Comparison of ENCODE assay signal across 3 cellular contexts in genomic region chr9:125415583-125416443, GRCh38.
TF ChIP-seq lines count a peak whose summit lies in the region.

No MANE protein-coding gene starts in this region.

TF ChIP-seq in IMR-90, 13 proteins besides CTCF, POLR2A, EP300 and RAD21:
- TF ChIP-seq MXI1 (IDR thresholded peaks at IDR 0.05; ENCODE audit: borderline replicate concordance, low read depth, low read length): no peak
- no peak for TF ChIP-seq CHD1 (IDR thresholded peaks at IDR 0.05; ENCODE audit: low read depth, low read length)
- no peak for TF ChIP-seq RCOR1 (IDR thresholded peaks at IDR 0.05; ENCODE audit: insufficient replicate concordance, low read length)
- TF ChIP-seq FOS (IDR thresholded peaks at IDR 0.05; ENCODE audit: low read depth, low read length): no peak
- TF ChIP-seq USF2 (IDR thresholded peaks at IDR 0.05; ENCODE audit: low read depth, low read length): no peak

TF ChIP-seq in H1, 55 proteins besides CTCF, POLR2A, EP300 and RAD21 (continues in another document):
- TF ChIP-seq RXRA (IDR thresholded peaks at IDR 0.05; ENCODE audit: insufficient read depth, low read depth, low read length) (no peak), PHF8 (conservative IDR thresholded peaks at IDR 0.05; ENCODE audit: low read depth, low read length) (no peak), CEBPB (IDR thresholded peaks at IDR 0.05; ENCODE audit: low read depth, low read length) (no peak), EZH2 (IDR thresholded peaks at IDR 0.05; ENCODE audit: low read depth, low read length, severe bottlenecking) (no peak), NANOG (IDR thresholded peaks at IDR 0.05; ENCODE audit: insufficient read depth, low read depth, low read length, poor library complexity, severe bottlenecking) (no peak), TAF7 (optimal IDR thresholded peaks at IDR 0.05; ENCODE audit: borderline replicate concordance, low read depth, low read length) (no peak), TEAD4 (IDR thresholded peaks at IDR 0.05; ENCODE audit: low read depth, low read length) (no peak), CHD7 (IDR thresholded peaks at IDR 0.05; ENCODE audit: insufficient replicate concordance, low read length) (no peak), JUN (IDR thresholded peaks at IDR 0.05; ENCODE audit: low read depth, low read length) (no peak), USF2 (IDR thresholded peaks at IDR 0.05; ENCODE audit: low read length) (no peak), SP2 (IDR thresholded peaks at IDR 0.05; ENCODE audit: low read length) (no peak), CTBP2 (IDR thresholded peaks at IDR 0.05; ENCODE audit: borderline replicate concordance, insufficient read depth, insufficient read length, low read length) (no peak), MAX (IDR thresholded peaks at IDR 0.05) (no peak), CHD2 (IDR thresholded peaks at IDR 0.05; ENCODE audit: low read length) (no peak), KDM1A (IDR thresholded peaks at IDR 0.05; ENCODE audit: borderline replicate concordance, low read length) (no peak), YY1 (IDR thresholded peaks at IDR 0.05; ENCODE audit: low read depth, low read length) (no peak)

TF ChIP-seq in GM12891, 5 proteins besides CTCF, POLR2A, EP300 and RAD21:
- TF ChIP-seq POLR2AphosphoS5 (IDR thresholded peaks at IDR 0.05; ENCODE audit: low read depth, low read length): no peak
- TF ChIP-seq POU2F2 (IDR thresholded peaks at IDR 0.05; ENCODE audit: low read depth, low read length): no peak
- TF ChIP-seq TAF1 (IDR thresholded peaks at IDR 0.05; ENCODE audit: low read depth, low read length): no peak
- TF ChIP-seq PAX5 (IDR thresholded peaks at IDR 0.05; ENCODE audit: insufficient read depth, low read length, severe bottlenecking): no peak
- no peak for TF ChIP-seq SPI1 (IDR thresholded peaks at IDR 0.05; ENCODE audit: low read depth, low read length)
TF ChIP-seq in GM12891: peak in this region for 0.
